19 cellular contexts compared by ENCODE assay signal in genomic region chr7:2452643-2453270, GRCh38. TPM values are rescaled to one million over a fixed set of nuclear protein-coding genes. Genes with fewer than 3 reads are reported as not detected.
"Had no signal": no experiment of that assay in that cellular context is flagged by ENCODE, and none has a peak within 500 bp of the region (broad histone marks: within the 10 kb centered on the region; RNA-seq: fewer than 3 reads in every experiment).

No MANE protein-coding gene starts in this region.

- H3K36me3 ChIP-seq: brain microvascular endothelial cell, cardiac muscle cell had no signal

- H3K27ac ChIP-seq: brain microvascular endothelial cell, cardiac muscle cell, SK-N-MC had no signal

- H3K4me3 ChIP-seq: cardiac muscle cell, SK-N-MC had no signal

- H3K27ac Mint-ChIP-seq: activated CD8-positive, alpha-beta T cell treated with anti-CD3 and anti-CD28 coated beads, Interleukin-2, amount 10 ng/mL, durations not matched to agents 7 days and 5 days; activated naive CD4-positive, alpha-beta T cell treated with anti-CD3 and anti-CD28 coated beads, Interleukin-2, amount 50 U/mL, for 24 hours; T-cell had no signal

- H3K36me3 Mint-ChIP-seq: activated naive CD4-positive, alpha-beta T cell treated with anti-CD3 and anti-CD28 coated beads, Interleukin-2, amount 50 U/mL, for 24 hours had no signal

- H3K27me3 ChIP-seq: brain microvascular endothelial cell, cardiac muscle cell had no signal

- H3K27me3 Mint-ChIP-seq: activated naive CD4-positive, alpha-beta T cell treated with anti-CD3 and anti-CD28 coated beads, Interleukin-2, amount 50 U/mL, for 24 hours; T-cell had no signal

- DNase-seq: activated CD4-positive, alpha-beta T cell treated with anti-CD3 and anti-CD28 coated beads for 4 hours; activated effector memory CD4-positive, alpha-beta T cell treated with Interleukin-2 at 50 U/mL for 16 hours; activated T-cell treated with anti-CD3 and anti-CD28 coated beads, Interleukin-2, amount 50 U/mL, for 1 hour; brain microvascular endothelial cell; cerebellar nuclear complex; KG1; NCI-H1048; NCI-H187 treated with DMSO at 0.1 percent for 48 hours; NCI-H2081 treated with DMSO at 0.1 percent for 48 hours; NCI-H446 had no signal

- H3K9me3 Mint-ChIP-seq: activated naive CD4-positive, alpha-beta T cell treated with anti-CD3 and anti-CD28 coated beads, Interleukin-2, amount 50 U/mL, for 24 hours; T-cell had no signal

RNA-seq across cellular contexts. Expression of gene GRIFIN, which starts 23.4 kb away (rescaled TPM):
- total RNA-seq: activated CD8-positive, alpha-beta T cell treated with anti-CD3 and anti-CD28 coated beads, Interleukin-2, amount 10 ng/mL, durations not matched to agents 7 days and 5 days; cardiac muscle cell; LHCN-M2; M059J; RPMI7951; T-cell; T-helper 2 cell treated with Interferon-gamma antibody and Interleukin-4, amounts not matched to agents 100 ng/mL and 5 ng/mL, for 36 hours had no signal
- polyA plus RNA-seq: cardiac muscle cell had no signal
